Comparison of ENCODE assay signal across 8 cellular contexts in genomic region chr14:22986508-22987054, GRCh38. TPM values are rescaled to one million over a fixed set of nuclear protein-coding genes. Genes with fewer than 3 reads are reported as not detected.
DNase-seq lines count a peak whose midpoint lies in the region; ATAC-seq, FAIRE-seq and TF ChIP-seq lines count a peak whose summit lies in the region.

No MANE protein-coding gene starts in this region.

- no peak for FAIRE-seq in bronchial epithelial cell (lab: Jason Lieb, UNC)

- DNase-seq in CMK (ENCODE audit: low read depth) (peak; percentile 59), NCI-H446 (lab: John Stamatoyannopoulos, UW) (peak; percentile 73 to 93), bronchial epithelial cell (ENCODE audit: low read depth) (peak; percentile 82), kidney epithelial cell (ENCODE audit: low read depth) (no peak)
- DNase-seq in activated CD4-positive, CD25-positive, alpha-beta regulatory T cell (lab: John Stamatoyannopoulos, UW), result peak; percentile 76 to 85 (median 83)
- peak; percentile 85 for DNase-seq in stimulated activated CD4-positive, alpha-beta T cell treated with anti-CD3 and anti-CD28 coated beads, Interleukin-2, amount 100 ng/mL, for 4 hours (ENCODE audit: low read depth)

- TF ChIP-seq CTCF in bronchial epithelial cell (IDR thresholded peaks at IDR 0.05; ENCODE audit: insufficient read depth, low read length, severe bottlenecking) (peak; percentile 76), kidney epithelial cell (IDR thresholded peaks at IDR 0.05; ENCODE audit: insufficient read depth, low read length, poor library complexity, severe bottlenecking) (peak; percentile 89)

- peak; percentile 45 for ATAC-seq in HG02763 (IDR thresholded peaks at IDR 0.05; ENCODE audit: unreplicated experiment)
- no peak for ATAC-seq in GM18870 (IDR thresholded peaks at IDR 0.05; ENCODE audit: unreplicated experiment)

- H3K27me3 ChIP-seq in bronchial epithelial cell (ENCODE audit: control insufficient read depth, insufficient read depth, low read length) (no peaks in the 10 kb centered on the region), kidney epithelial cell (ENCODE audit: control insufficient read depth, insufficient read depth, low read length) (no peaks in the 10 kb centered on the region)

- H3K36me3 ChIP-seq in bronchial epithelial cell (ENCODE audit: control insufficient read depth, insufficient read depth, low read length), result peaks cover 3% of the 10 kb centered on the region
- H3K36me3 ChIP-seq in kidney epithelial cell (ENCODE audit: control insufficient read depth, insufficient read depth, low read length), result no peaks in the 10 kb centered on the region

- H3K4me3 ChIP-seq in bronchial epithelial cell (ENCODE audit: low read depth, low read length) (no peak overlapping the region), kidney epithelial cell (ENCODE audit: low read depth, low read length) (no peak overlapping the region)

RNA-seq across cellular contexts. Expression of gene AJUBA, which starts 4.2 kb away (rescaled TPM):
- total RNA-seq in bronchial epithelial cell (174 and 223 TPM in 2 replicates), kidney epithelial cell (87.2 and 90.8 TPM in 2 replicates)

RNA-seq across cellular contexts. Expression of gene C14orf93, which starts 23.4 kb away (rescaled TPM):
- 6.3 and 7.4 TPM in 2 replicates for total RNA-seq in bronchial epithelial cell
- 8.4 and 9.7 TPM in 2 replicates for total RNA-seq in kidney epithelial cell

RNA-seq across cellular contexts. Expression of gene HAUS4, which starts 29.7 kb away (rescaled TPM):
- total RNA-seq in bronchial epithelial cell (58.8 and 113 TPM in 2 replicates), kidney epithelial cell (31.7 and 36.5 TPM in 2 replicates)

RNA-seq across cellular contexts. Expression of gene PSMB5, which starts 48.1 kb away (rescaled TPM):
- total RNA-seq in bronchial epithelial cell (158 and 220 TPM in 2 replicates), kidney epithelial cell (199 and 244 TPM in 2 replicates)

RNA-seq across cellular contexts. Expression of gene PSMB11, which starts 55.4 kb away (rescaled TPM):
- total RNA-seq in bronchial epithelial cell (not detected in 2 replicates), kidney epithelial cell (not detected in 2 replicates)
